ENCODE assay signal across 1 cellular context in the genomic region with DNA sequence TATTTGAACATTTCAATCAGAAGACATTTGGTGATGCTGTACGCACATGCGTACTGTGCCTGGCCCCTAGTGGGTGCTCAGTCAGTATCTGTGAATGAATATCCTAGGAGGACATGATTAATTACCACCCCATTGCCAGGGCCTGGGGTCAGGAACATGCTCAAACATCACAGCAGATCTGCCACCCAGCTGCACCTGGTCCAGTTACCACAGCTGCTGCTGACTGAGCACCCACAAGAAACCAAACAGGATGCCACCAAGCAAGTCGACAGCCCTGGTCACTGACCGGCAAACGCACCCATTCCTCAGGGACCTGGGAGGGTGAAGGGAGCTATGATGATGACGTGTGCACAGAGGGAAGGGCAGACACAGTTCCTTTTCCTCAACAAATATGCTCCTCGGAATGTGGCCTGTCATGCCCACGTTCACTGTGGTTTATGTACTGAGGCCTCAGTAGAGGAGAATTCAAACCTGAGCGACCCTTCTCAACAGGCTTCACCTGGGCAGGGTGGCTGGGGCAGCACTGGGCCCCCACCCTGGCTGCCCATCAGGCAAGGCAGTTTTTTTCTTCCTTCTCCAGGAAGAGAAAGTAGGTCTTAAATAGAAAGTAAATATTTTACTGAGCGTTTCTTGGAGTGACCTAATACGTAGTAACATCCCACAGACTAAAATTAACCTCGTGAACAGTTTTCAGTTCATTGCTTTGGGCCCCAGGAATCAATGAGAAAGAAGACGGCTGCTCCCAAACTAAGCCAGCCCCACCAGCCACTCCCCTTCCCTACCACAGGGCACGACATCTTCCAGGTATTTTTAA.
TF ChIP-seq lines count a peak whose summit lies in the region.

No MANE protein-coding gene starts in this region.

TF ChIP-seq in GM23338, 12 proteins besides CTCF, POLR2A, EP300 and RAD21 (continued from another document):
- TF ChIP-seq, protein P1, sequence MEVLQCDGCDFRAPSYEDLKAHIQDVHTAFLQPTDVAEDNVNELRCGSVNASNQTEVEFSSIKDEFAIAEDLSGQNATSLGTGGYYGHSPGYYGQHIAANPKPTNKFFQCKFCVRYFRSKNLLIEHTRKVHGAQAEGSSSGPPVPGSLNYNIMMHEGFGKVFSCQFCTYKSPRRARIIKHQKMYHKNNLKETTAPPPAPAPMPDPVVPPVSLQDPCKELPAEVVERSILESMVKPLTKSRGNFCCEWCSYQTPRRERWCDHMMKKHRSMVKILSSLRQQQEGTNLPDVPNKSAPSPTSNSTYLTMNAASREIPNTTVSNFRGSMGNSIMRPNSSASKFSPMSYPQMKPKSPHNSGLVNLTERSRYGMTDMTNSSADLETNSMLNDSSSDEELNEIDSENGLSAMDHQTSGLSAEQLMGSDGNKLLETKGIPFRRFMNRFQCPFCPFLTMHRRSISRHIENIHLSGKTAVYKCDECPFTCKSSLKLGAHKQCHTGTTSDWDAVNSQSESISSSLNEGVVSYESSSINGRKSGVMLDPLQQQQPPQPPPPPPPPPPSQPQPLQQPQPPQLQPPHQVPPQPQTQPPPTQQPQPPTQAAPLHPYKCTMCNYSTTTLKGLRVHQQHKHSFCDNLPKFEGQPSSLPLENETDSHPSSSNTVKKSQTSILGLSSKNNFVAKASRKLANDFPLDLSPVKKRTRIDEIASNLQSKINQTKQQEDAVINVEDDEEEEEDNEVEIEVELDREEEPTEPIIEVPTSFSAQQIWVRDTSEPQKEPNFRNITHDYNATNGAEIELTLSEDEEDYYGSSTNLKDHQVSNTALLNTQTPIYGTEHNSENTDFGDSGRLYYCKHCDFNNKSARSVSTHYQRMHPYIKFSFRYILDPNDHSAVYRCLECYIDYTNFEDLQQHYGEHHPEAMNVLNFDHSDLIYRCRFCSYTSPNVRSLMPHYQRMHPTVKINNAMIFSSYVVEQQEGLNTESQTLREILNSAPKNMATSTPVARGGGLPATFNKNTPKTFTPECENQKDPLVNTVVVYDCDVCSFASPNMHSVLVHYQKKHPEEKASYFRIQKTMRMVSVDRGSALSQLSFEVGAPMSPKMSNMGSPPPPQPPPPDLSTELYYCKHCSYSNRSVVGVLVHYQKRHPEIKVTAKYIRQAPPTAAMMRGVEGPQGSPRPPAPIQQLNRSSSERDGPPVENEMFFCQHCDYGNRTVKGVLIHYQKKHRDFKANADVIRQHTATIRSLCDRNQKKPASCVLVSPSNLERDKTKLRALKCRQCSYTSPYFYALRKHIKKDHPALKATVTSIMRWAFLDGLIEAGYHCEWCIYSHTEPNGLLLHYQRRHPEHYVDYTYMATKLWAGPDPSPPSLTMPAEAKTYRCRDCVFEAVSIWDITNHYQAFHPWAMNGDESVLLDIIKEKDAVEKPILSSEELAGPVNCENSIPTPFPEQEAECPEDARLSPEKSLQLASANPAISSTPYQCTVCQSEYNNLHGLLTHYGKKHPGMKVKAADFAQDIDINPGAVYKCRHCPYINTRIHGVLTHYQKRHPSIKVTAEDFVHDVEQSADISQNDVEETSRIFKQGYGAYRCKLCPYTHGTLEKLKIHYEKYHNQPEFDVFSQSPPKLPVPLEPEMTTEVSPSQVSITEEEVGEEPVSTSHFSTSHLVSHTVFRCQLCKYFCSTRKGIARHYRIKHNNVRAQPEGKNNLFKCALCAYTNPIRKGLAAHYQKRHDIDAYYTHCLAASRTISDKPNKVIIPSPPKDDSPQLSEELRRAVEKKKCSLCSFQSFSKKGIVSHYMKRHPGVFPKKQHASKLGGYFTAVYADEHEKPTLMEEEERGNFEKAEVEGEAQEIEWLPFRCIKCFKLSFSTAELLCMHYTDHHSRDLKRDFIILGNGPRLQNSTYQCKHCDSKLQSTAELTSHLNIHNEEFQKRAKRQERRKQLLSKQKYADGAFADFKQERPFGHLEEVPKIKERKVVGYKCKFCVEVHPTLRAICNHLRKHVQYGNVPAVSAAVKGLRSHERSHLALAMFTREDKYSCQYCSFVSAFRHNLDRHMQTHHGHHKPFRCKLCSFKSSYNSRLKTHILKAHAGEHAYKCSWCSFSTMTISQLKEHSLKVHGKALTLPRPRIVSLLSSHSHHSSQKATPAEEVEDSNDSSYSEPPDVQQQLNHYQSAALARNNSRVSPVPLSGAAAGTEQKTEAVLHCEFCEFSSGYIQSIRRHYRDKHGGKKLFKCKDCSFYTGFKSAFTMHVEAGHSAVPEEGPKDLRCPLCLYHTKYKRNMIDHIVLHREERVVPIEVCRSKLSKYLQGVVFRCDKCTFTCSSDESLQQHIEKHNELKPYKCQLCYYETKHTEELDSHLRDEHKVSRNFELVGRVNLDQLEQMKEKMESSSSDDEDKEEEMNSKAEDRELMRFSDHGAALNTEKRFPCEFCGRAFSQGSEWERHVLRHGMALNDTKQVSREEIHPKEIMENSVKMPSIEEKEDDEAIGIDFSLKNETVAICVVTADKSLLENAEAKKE (CRISPR knock-in tag; IDR thresholded peaks at IDR 0.05): no peak
- TF ChIP-seq POLR2AphosphoS5 (IDR thresholded peaks at IDR 0.05; ENCODE audit: low read depth): no peak
- TF ChIP-seq, protein P2, sequence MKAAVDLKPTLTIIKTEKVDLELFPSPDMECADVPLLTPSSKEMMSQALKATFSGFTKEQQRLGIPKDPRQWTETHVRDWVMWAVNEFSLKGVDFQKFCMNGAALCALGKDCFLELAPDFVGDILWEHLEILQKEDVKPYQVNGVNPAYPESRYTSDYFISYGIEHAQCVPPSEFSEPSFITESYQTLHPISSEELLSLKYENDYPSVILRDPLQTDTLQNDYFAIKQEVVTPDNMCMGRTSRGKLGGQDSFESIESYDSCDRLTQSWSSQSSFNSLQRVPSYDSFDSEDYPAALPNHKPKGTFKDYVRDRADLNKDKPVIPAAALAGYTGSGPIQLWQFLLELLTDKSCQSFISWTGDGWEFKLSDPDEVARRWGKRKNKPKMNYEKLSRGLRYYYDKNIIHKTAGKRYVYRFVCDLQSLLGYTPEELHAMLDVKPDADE (IDR thresholded peaks at IDR 0.05): no peak
